ENCODE assay signal across 1 cellular context in the genomic region with DNA sequence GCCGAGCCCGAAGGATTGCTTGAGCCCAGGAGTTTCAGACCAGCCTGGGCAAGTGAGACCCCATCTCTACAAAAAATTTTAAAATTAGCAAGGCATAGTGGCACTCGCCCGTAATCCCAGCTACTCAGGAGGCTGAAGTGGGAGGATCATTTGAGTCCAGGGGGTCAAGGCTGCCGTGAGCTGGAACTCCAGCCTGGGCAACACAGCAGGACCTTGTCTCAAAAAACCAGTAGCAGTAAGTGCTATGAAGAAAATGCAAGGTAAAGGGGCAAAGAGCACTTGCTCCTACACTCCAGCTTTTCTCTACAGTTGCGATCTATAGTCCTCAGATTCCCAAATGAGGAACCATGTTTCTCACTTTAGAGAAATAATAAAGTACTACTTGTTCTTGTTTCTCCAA.
TF ChIP-seq lines count a peak whose summit lies in the region.

No MANE protein-coding gene starts in this region.

TF ChIP-seq in HepG2, 621 proteins besides CTCF, POLR2A, EP300 and RAD21:
- no peak for TF ChIP-seq NR2F6 (IDR thresholded peaks at IDR 0.05)
- TF ChIP-seq NR2F6 (CRISPR knock-in tag; IDR thresholded peaks at IDR 0.05), result peak; percentile 30; the same call in 1 of the 2 replicates
- 0 out of 4 replicates have a peak, but pooled peaks of 1 of the 2 experiments have one; percentile 24 for TF ChIP-seq NR2F1 (CRISPR knock-in tag; IDR thresholded peaks at IDR 0.05)
- TF ChIP-seq ZFAT (CRISPR knock-in tag; conservative IDR thresholded peaks at IDR 0.05), result no peak
- TF ChIP-seq ZNF629 (CRISPR knock-in tag; conservative IDR thresholded peaks at IDR 0.05), result no peak
- peak; percentile 52; the same call in 1 of the 2 replicates for TF ChIP-seq HNF4G (IDR thresholded peaks at IDR 0.05; ENCODE audit: borderline replicate concordance, low read depth, low read length)
- TF ChIP-seq HNF4G (CRISPR knock-in tag; IDR thresholded peaks at IDR 0.05; ENCODE audit: borderline replicate concordance, low read depth), result no peak
- no peak for TF ChIP-seq SPEN (CRISPR knock-in tag; IDR thresholded peaks at IDR 0.05; ENCODE audit: low read depth)
- TF ChIP-seq, protein P1, sequence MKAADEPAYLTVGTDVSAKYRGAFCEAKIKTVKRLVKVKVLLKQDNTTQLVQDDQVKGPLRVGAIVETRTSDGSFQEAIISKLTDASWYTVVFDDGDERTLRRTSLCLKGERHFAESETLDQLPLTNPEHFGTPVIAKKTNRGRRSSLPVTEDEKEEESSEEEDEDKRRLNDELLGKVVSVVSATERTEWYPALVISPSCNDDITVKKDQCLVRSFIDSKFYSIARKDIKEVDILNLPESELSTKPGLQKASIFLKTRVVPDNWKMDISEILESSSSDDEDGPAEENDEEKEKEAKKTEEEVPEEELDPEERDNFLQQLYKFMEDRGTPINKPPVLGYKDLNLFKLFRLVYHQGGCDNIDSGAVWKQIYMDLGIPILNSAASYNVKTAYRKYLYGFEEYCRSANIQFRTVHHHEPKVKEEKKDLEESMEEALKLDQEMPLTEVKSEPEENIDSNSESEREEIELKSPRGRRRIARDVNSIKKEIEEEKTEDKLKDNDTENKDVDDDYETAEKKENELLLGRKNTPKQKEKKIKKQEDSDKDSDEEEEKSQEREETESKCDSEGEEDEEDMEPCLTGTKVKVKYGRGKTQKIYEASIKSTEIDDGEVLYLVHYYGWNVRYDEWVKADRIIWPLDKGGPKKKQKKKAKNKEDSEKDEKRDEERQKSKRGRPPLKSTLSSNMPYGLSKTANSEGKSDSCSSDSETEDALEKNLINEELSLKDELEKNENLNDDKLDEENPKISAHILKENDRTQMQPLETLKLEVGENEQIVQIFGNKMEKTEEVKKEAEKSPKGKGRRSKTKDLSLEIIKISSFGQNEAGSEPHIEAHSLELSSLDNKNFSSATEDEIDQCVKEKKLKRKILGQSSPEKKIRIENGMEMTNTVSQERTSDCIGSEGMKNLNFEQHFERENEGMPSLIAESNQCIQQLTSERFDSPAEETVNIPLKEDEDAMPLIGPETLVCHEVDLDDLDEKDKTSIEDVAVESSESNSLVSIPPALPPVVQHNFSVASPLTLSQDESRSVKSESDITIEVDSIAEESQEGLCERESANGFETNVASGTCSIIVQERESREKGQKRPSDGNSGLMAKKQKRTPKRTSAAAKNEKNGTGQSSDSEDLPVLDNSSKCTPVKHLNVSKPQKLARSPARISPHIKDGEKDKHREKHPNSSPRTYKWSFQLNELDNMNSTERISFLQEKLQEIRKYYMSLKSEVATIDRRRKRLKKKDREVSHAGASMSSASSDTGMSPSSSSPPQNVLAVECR (CRISPR knock-in tag; IDR thresholded peaks at IDR 0.05; ENCODE audit: borderline replicate concordance), result peak; percentile 20; the same call in 1 of the 2 replicates
- TF ChIP-seq PHF5A (CRISPR knock-in tag; IDR thresholded peaks at IDR 0.05; ENCODE audit: low read depth, unreplicated experiment), result peak; percentile 45
- no peak for TF ChIP-seq ZSCAN12 (CRISPR knock-in tag; IDR thresholded peaks at IDR 0.05)
- peak; percentile 54; the same call in 1 of the 2 replicates for TF ChIP-seq ZNF331 (CRISPR knock-in tag; IDR thresholded peaks at IDR 0.05)
- TF ChIP-seq ZSCAN31 (CRISPR knock-in tag; IDR thresholded peaks at IDR 0.05; ENCODE audit: low read depth), result no peak
- TF ChIP-seq PAXIP1 (CRISPR knock-in tag; conservative IDR thresholded peaks at IDR 0.05), result peak; percentile 54
- no peak for TF ChIP-seq PRMT3 (CRISPR knock-in tag; IDR thresholded peaks at IDR 0.05; ENCODE audit: borderline replicate concordance, low read depth)
- no peak for TF ChIP-seq ZNF160 (CRISPR knock-in tag; IDR thresholded peaks at IDR 0.05)
- TF ChIP-seq ZBTB1 (CRISPR knock-in tag; IDR thresholded peaks at IDR 0.05; ENCODE audit: borderline replicate concordance), result no peak
- 0 out of 2 replicates have a peak, but pooled peaks have one; percentile 40 for TF ChIP-seq NFKBIZ (CRISPR knock-in tag; IDR thresholded peaks at IDR 0.05)
- no peak for TF ChIP-seq NAIF1 (CRISPR knock-in tag; IDR thresholded peaks at IDR 0.05; ENCODE audit: borderline replicate concordance)
- TF ChIP-seq HNF4A (CRISPR knock-in tag; IDR thresholded peaks at IDR 0.05), result peak; percentile 74
- peak; percentile 26; the same call in 1 of the 2 replicates for TF ChIP-seq ARID5B (CRISPR knock-in tag; IDR thresholded peaks at IDR 0.05)
- TF ChIP-seq MTA1 (CRISPR knock-in tag; IDR thresholded peaks at IDR 0.05; ENCODE audit: borderline replicate concordance), result 0 out of 2 replicates have a peak, but pooled peaks have one; percentile 31
- peak; percentile 48 for TF ChIP-seq RARA (CRISPR knock-in tag; IDR thresholded peaks at IDR 0.05)
- TF ChIP-seq NR2F2 (IDR thresholded peaks at IDR 0.05; ENCODE audit: borderline replicate concordance, low read depth), result no peak
- no peak for TF ChIP-seq HMG20A (CRISPR knock-in tag; IDR thresholded peaks at IDR 0.05; ENCODE audit: borderline replicate concordance)
- no peak for TF ChIP-seq AGO2 (optimal IDR thresholded peaks at IDR 0.05; ENCODE audit: low read depth, low read length)
- TF ChIP-seq ZNF598 (CRISPR knock-in tag; IDR thresholded peaks at IDR 0.05; ENCODE audit: borderline replicate concordance), result 0 out of 2 replicates have a peak, but pooled peaks have one; percentile 32
- TF ChIP-seq SALL1 (CRISPR knock-in tag; IDR thresholded peaks at IDR 0.05), result peak; percentile 49
- TF ChIP-seq GTF3A (CRISPR knock-in tag; conservative IDR thresholded peaks at IDR 0.05), result no peak
- TF ChIP-seq, protein P2, sequence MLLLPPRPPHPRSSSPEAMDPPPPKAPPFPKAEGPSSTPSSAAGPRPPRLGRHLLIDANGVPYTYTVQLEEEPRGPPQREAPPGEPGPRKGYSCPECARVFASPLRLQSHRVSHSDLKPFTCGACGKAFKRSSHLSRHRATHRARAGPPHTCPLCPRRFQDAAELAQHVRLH (CRISPR knock-in tag; IDR thresholded peaks at IDR 0.05; ENCODE audit: borderline replicate concordance, low read depth), result no peak
- 0 out of 2 replicates have a peak, but pooled peaks have one; percentile 15 for TF ChIP-seq POGK (CRISPR knock-in tag; conservative IDR thresholded peaks at IDR 0.05)
- TF ChIP-seq ZMYM3 (CRISPR knock-in tag; IDR thresholded peaks at IDR 0.05), result 0 out of 2 replicates have a peak, but pooled peaks have one; percentile 42
- peak; percentile 97 for TF ChIP-seq ZNF121 (CRISPR knock-in tag; IDR thresholded peaks at IDR 0.05)
- no peak for TF ChIP-seq SOX13 (IDR thresholded peaks at IDR 0.05)
- 0 out of 4 replicates have a peak, but pooled peaks of 1 of the 2 experiments have one; percentile 4 for TF ChIP-seq SOX13 (CRISPR knock-in tag; conservative IDR thresholded peaks at IDR 0.05 in 1 of 2, IDR thresholded peaks at IDR 0.05 in 1 of 2)
- 0 out of 2 replicates have a peak, but pooled peaks have one; percentile 32 for TF ChIP-seq GATAD2A (CRISPR knock-in tag; IDR thresholded peaks at IDR 0.05)
- TF ChIP-seq, protein P3, sequence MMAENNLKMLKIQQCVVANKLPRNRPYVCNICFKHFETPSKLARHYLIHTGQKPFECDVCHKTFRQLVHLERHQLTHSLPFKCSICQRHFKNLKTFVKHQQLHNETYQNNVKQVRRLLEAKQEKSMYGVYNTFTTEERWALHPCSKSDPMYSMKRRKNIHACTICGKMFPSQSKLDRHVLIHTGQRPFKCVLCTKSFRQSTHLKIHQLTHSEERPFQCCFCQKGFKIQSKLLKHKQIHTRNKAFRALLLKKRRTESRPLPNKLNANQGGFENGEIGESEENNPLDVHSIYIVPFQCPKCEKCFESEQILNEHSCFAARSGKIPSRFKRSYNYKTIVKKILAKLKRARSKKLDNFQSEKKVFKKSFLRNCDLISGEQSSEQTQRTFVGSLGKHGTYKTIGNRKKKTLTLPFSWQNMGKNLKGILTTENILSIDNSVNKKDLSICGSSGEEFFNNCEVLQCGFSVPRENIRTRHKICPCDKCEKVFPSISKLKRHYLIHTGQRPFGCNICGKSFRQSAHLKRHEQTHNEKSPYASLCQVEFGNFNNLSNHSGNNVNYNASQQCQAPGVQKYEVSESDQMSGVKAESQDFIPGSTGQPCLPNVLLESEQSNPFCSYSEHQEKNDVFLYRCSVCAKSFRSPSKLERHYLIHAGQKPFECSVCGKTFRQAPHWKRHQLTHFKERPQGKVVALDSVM (CRISPR knock-in tag; IDR thresholded peaks at IDR 0.05), result peak; percentile 95
- TF ChIP-seq ZNF335 (CRISPR knock-in tag; IDR thresholded peaks at IDR 0.05), result peak; percentile 69; the same call in 1 of the 2 replicates
- 0 out of 2 replicates have a peak, but pooled peaks have one; percentile 28 for TF ChIP-seq HOMEZ (CRISPR knock-in tag; IDR thresholded peaks at IDR 0.05; ENCODE audit: low read depth)
- TF ChIP-seq TAF15 (IDR thresholded peaks at IDR 0.05; ENCODE audit: low read depth, low read length, poor library complexity, severe bottlenecking), result no peak
